Comparison of ENCODE assay signal across 29 cellular contexts in the genomic region with DNA sequence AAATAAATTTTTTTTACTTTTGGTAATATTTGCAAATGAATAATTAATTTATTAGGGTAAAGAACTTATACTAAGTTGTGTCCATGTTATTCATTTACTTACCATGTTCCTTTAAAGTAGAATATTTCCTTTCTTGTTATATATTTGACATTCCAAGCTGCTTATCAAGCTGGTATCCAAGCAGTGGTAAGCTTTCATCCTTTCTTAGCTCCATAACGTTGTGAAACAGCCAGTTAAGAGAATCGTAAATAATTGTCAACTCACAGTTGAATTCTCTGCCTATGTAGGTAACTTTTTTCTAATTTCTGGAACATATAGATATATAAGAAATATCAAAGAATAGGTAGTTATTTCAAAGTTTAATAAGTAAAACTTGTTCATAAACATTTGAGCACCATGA.
"Had no signal": no experiment of that assay in that cellular context is flagged by ENCODE, and none has a peak within 500 bp of the region (broad histone marks: within the 10 kb centered on the region; RNA-seq: fewer than 3 reads in every experiment).

No MANE protein-coding gene starts in this region.

- H3K9me3 ChIP-seq: body of pancreas, esophagus muscularis mucosa, gastrocnemius medialis, heart left ventricle had no signal

- H3K27me3 ChIP-seq: body of pancreas, esophagus muscularis mucosa, foreskin keratinocyte, gastrocnemius medialis, heart left ventricle had no signal

- H3K4me1 ChIP-seq: body of pancreas, esophagus muscularis mucosa, foreskin keratinocyte, gastrocnemius medialis, heart left ventricle had no signal

- H3K27ac ChIP-seq: body of pancreas, esophagus muscularis mucosa, foreskin keratinocyte, gastrocnemius medialis, heart left ventricle, VCaP had no signal

- ATAC-seq: activated T-cell treated with anti-CD3 and anti-CD28 coated beads, Interleukin-2, amount 50 U/mL, for 4 hours; activated T-helper 17 cell treated with anti-CD3 and anti-CD28 coated beads, Interleukin-2, amount 50 U/mL, for 72 hours; body of pancreas; effector memory CD8-positive, alpha-beta T cell; foreskin keratinocyte; gastrocnemius medialis; heart left ventricle; WTC11 had no signal

- H3K4me3 ChIP-seq: body of pancreas, esophagus muscularis mucosa, gastrocnemius medialis, heart left ventricle had no signal

- DNase-seq: activated CD4-positive, alpha-beta memory T cell treated with anti-CD3 and anti-CD28 coated beads, Interleukin-2, amount 10 ng/mL, durations not matched to agents 7 days and 5 days; activated CD4-positive, alpha-beta T cell treated with anti-CD3 and anti-CD28 coated beads for 1 hour; activated CD4-positive, alpha-beta T cell treated with anti-CD3 and anti-CD28 coated beads for 4 hours; activated CD4-positive, alpha-beta T cell treated with anti-CD3 and anti-CD28 coated beads, Interleukin-2, amount 10 ng/mL, durations not matched to agents 7 days and 5 days; activated CD4-positive, alpha-beta T cell treated with anti-CD3 and anti-CD28 coated beads, Interleukin-2, amount 50 U/mL, for 4 hours; activated effector memory CD4-positive, alpha-beta T cell treated with Interleukin-2 at 50 U/mL for 16 hours; activated gamma-delta T cell treated with Interleukin-2 at 50 U/mL for 16 hours; activated naive CD4-positive, alpha-beta T cell treated with anti-CD3 and anti-CD28 coated beads, Interleukin-2, amount 50 U/mL, for 16 hours; activated naive CD4-positive, alpha-beta T cell treated with Interleukin-2 at 50 U/mL for 16 hours; activated T-cell treated with anti-CD3 and anti-CD28 coated beads, Interleukin-2, amount 50 U/mL, for 4 hours; amygdala; aorta; body of pancreas; caudate nucleus; cortex of kidney; dermis blood vessel endothelial cell; effector CD4-positive, alpha-beta T cell; effector memory CD8-positive, alpha-beta T cell; erythroblast; foreskin keratinocyte; gastrocnemius medialis; glutamatergic neuron; heart left ventricle; hypothalamus; T1000 had no signal
